ENCODE assay signal across 9 cellular contexts in genomic region chr16:30762991-30763725, GRCh38. TPM values are rescaled to one million over a fixed set of nuclear protein-coding genes. Genes with fewer than 3 reads are reported as not detected.
DNase-seq lines count a peak whose midpoint lies in the region; ATAC-seq and TF ChIP-seq lines count a peak whose summit lies in the region.
"Had no signal": no experiment of that assay in that cellular context is flagged by ENCODE, and none has a peak within 500 bp of the region (broad histone marks: within the 10 kb centered on the region; RNA-seq: fewer than 3 reads in every experiment).

No MANE protein-coding gene starts in this region.

- H3K36me3 ChIP-seq in BJ (ENCODE audit: control insufficient read depth, insufficient read depth, low read length) (peaks cover 35% of the 10 kb centered on the region), Loucy (ENCODE audit: insufficient read depth, low read length) (peaks cover 42% of the 10 kb centered on the region; the same call in 1 of the 2 replicates), duodenal mucosa (ENCODE audit: control insufficient read depth in 1 of 2, insufficient read depth in 2 of 2, low read length in 2 of 2) (peaks cover 36 to 53% of the 10 kb centered on the region in 2 donors)

- no peak overlapping the region for H2AFZ ChIP-seq in Loucy (ENCODE audit: low read length)

- H3K79me2 ChIP-seq in Loucy (ENCODE audit: insufficient read depth, low read length) = peaks cover 28% of the 10 kb centered on the region

- H3K4me3 ChIP-seq in BJ (ENCODE audit: low read depth, low read length) (peak overlapping the region; percentile 74), Loucy (ENCODE audit: low read length, poor library complexity, severe bottlenecking) (peak overlapping the region; percentile 87), duodenal mucosa (ENCODE audit: low read depth in 1 of 2, low read length in 2 of 2) (peak overlapping the region; percentile 90 to 98)

- DNase-seq in BJ (ENCODE audit: low read depth) = no peak
- DNase-seq in natural killer cell = no peak
- DNase-seq in iPS-NIHi7 (ENCODE audit: extremely low spot score) = no peak
- no peak for DNase-seq in cortex of kidney (lab: John Stamatoyannopoulos, UW)
- DNase-seq in stimulated activated CD4-positive, alpha-beta T cell treated with anti-CD3 and anti-CD28 coated beads, Interleukin-2, amount 100 ng/mL, for 24 hours = no peak
- DNase-seq: NCI-H1436 had no signal

- H3K9ac ChIP-seq in Loucy (ENCODE audit: low read depth, low read length, poor library complexity, severe bottlenecking) (peak overlapping the region; percentile 86), duodenal mucosa (ENCODE audit: low read depth in 1 of 2, low read length in 2 of 2) (peak overlapping the region; percentile 96 to 99)

- peaks cover 23% of the 10 kb centered on the region for H3K4me1 ChIP-seq in Loucy (ENCODE audit: insufficient read depth, low read length, poor library complexity, severe bottlenecking)
- H3K4me1 ChIP-seq in duodenal mucosa (ENCODE audit: control insufficient read depth in 1 of 2, insufficient read depth in 2 of 2, low read length in 2 of 2) = peaks cover 19 to 39% of the 10 kb centered on the region in 2 donors

- CTCF ChIA-PET in BJ (lab: Yijun Ruan, JAX) = interaction anchor here (0.9 to 1.6 kb wide), 2 partner anchors 16 to 178 kb away, joined by 3 to 5 read pairs; no protein-coding TSS in a partner anchor

- H3K9me3 ChIP-seq in Loucy (ENCODE audit: insufficient read depth, low read depth, low read length) (no peaks in the 10 kb centered on the region), duodenal mucosa (ENCODE audit: control insufficient read depth in 1 of 2, low read length in 2 of 2) (no peaks in the 10 kb centered on the region)

- intact Hi-C loops in natural killer cell (cut with micrococcal nuclease) = loop anchor here (1.0 to 10.0 kb wide), 4 partner anchors 14 to 159 kb away; partner anchors contain the start of genes FBXL19 and PHKG2

- H3K9me2 ChIP-seq in Loucy (replicated peaks; ENCODE audit: low read depth, low read length) = no peaks in the 10 kb centered on the region

- peaks cover 22% of the 10 kb centered on the region for H4K20me1 ChIP-seq in Loucy (ENCODE audit: insufficient read depth, low read length, poor library complexity, severe bottlenecking)

- ATAC-seq in natural killer cell = no peak
- ATAC-seq in HG03342 (IDR thresholded peaks at IDR 0.05; ENCODE audit: unreplicated experiment) = no peak

- no peaks in the 10 kb centered on the region for H3K27me3 Mint-ChIP-seq in natural killer cell (ENCODE audit: low read depth in 2 of 2)

- H3K4me1 Mint-ChIP-seq in natural killer cell = peaks cover 43 to 64% of the 10 kb centered on the region in 2 donors

- H3K36me3 Mint-ChIP-seq in natural killer cell = no peaks in the 10 kb centered on the region

- TF ChIP-seq CTCF in BJ (IDR thresholded peaks at IDR 0.05; ENCODE audit: insufficient read depth, low read depth, low read length) (no peak), Loucy (conservative IDR thresholded peaks at IDR 0.05; ENCODE audit: low read length) (no peak), natural killer cell (IDR thresholded peaks at IDR 0.05) (no peak)

- no peaks in the 10 kb centered on the region for H3K9me3 Mint-ChIP-seq in natural killer cell

- H3F3A ChIP-seq in Loucy (ENCODE audit: low read depth) = no peaks in the 10 kb centered on the region

- peak overlapping the region; percentile 88 for H3K4me2 ChIP-seq in Loucy (ENCODE audit: low read depth, low read length, poor library complexity, severe bottlenecking)

- peak overlapping the region; percentile 95 for H3K4me3 Mint-ChIP-seq in natural killer cell

- H3K27me3 ChIP-seq in BJ (ENCODE audit: control insufficient read depth, insufficient read depth, low read length) = no peaks in the 10 kb centered on the region
- H3K27me3 ChIP-seq in Loucy (ENCODE audit: insufficient read depth, low read length, poor library complexity, severe bottlenecking) = no peaks in the 10 kb centered on the region
- H3K27me3 ChIP-seq in duodenal mucosa (ENCODE audit: control insufficient read depth in 1 of 2, insufficient read depth in 2 of 2, low read length in 2 of 2) = no peaks in the 10 kb centered on the region

- H3K27ac ChIP-seq in duodenal mucosa (ENCODE audit: low read depth, low read length) = no peak overlapping the region

- POLR2A ChIA-PET in BJ (lab: Charles Lee) = no interaction called here

- H3K27ac Mint-ChIP-seq in natural killer cell = peak overlapping the region; percentile 92

RNA-seq across cellular contexts. Expression of gene RNF40, which starts 1.0 kb away (rescaled TPM):
- 64.7 and 82.4 TPM in 2 replicates for polyA plus RNA-seq in BJ (2011; rRNA removed)
- polyA minus RNA-seq in BJ (2011; rRNA and poly(A)+ RNA removed) = 54.9 and 73.4 TPM in 2 replicates
- 100 to 1,000 TPM; 153 to 167 (median 161) TPM for total RNA-seq in natural killer cell

RNA-seq across cellular contexts. Expression of gene CFAP119, which starts 1.3 kb away (rescaled TPM):
- 4.7 and 5.0 TPM in 2 replicates for polyA plus RNA-seq in BJ (2011; rRNA removed)
- polyA minus RNA-seq in BJ (2011; rRNA and poly(A)+ RNA removed) = 2.9 and 3.9 TPM in 2 replicates
- total RNA-seq in natural killer cell = 1 to 10 TPM; 3.4 to 5.1 (median 4.9) TPM

RNA-seq across cellular contexts. Expression of gene PHKG2, which starts 14.9 kb away (rescaled TPM):
- polyA plus RNA-seq in BJ (2011; rRNA removed) = 24.9 and 32.4 TPM in 2 replicates
- polyA minus RNA-seq in BJ (2011; rRNA and poly(A)+ RNA removed) = 12.2 and 20.6 TPM in 2 replicates
- 10 to 100 TPM; 50.5 to 86.1 (median 64.8) TPM for total RNA-seq in natural killer cell

RNA-seq across cellular contexts. Expression of gene ZNF629, which starts 23.8 kb away (rescaled TPM):
- polyA plus RNA-seq in BJ (2011; rRNA removed) = 4.6 and 6.0 TPM in 2 replicates
- polyA minus RNA-seq in BJ (2011; rRNA and poly(A)+ RNA removed) = 6.1 and 8.0 TPM in 2 replicates
- 1 to 10 TPM in 2 of 3 donors, under 1 TPM in 1; 0.96 to 1.9 (median 1.8) TPM for total RNA-seq in natural killer cell
